8 cellular contexts compared by ENCODE assay signal in genomic region chr12:116508145-116509121, GRCh38. TPM values are rescaled to one million over a fixed set of nuclear protein-coding genes. Genes with fewer than 3 reads are reported as not detected.
DNase-seq lines count a peak whose midpoint lies in the region; ATAC-seq and TF ChIP-seq lines count a peak whose summit lies in the region.

No MANE protein-coding gene starts in this region.

- no peaks in the 10 kb centered on the region for H3K79me2 ChIP-seq in mammary epithelial cell (ENCODE audit: insufficient read depth, low read length)

- CTCF ChIA-PET in mammary epithelial cell (lab: Charles Lee; ENCODE audit: low non-redundant PET) = no interaction called here

- no peaks in the 10 kb centered on the region for H3K4me1 ChIP-seq in breast epithelium
- peaks cover 13% of the 10 kb centered on the region for H3K4me1 ChIP-seq in mammary epithelial cell (ENCODE audit: insufficient read depth, low read length)
- peaks cover 0 to 5% of the 10 kb centered on the region in 2 donors for H3K4me1 ChIP-seq in gastrocnemius medialis

- no peaks in the 10 kb centered on the region for H3K4me1 Mint-ChIP-seq in activated T-cell treated with anti-CD3 and anti-CD28 coated beads, Interleukin-2, amount 50 U/mL, for 72 hours (ENCODE audit: low read depth)

- TF ChIP-seq POLR2A in breast epithelium (IDR thresholded peaks at IDR 0.05) (no peak), gastrocnemius medialis (IDR thresholded peaks at IDR 0.05) (no peak)

- intact Hi-C loops in breast epithelium (cut with DNase I; ENCODE audit: low total_unique reads) = loop anchor here (5.0 kb wide), 1 partner anchor 1356 kb away; no protein-coding TSS in a partner anchor
- intact Hi-C loops in mammary epithelial cell (cut with micrococcal nuclease) = no loop called here
- intact Hi-C loops in gastrocnemius medialis (cut with DNase I; ENCODE audit: low total_unique reads) = no loop called here

- H3K36me3 Mint-ChIP-seq in activated T-cell treated with anti-CD3 and anti-CD28 coated beads, Interleukin-2, amount 50 U/mL, for 72 hours (ENCODE audit: insufficient read depth in 2 of 2) = no peaks in the 10 kb centered on the region

- in situ Hi-C loops in mammary epithelial cell (cut with MboI; ENCODE audit: low sequenced_read_pairs in 2 of 2) (no loop called here), gastrocnemius medialis (cut with MboI; ENCODE audit: low sequenced_read_pairs in 4 of 4) (no loop called here)

- H3K27me3 ChIP-seq in breast epithelium = no peaks in the 10 kb centered on the region
- no peaks in the 10 kb centered on the region for H3K27me3 ChIP-seq in mammary epithelial cell (ENCODE audit: insufficient read depth, low read length)
- H3K27me3 ChIP-seq in gastrocnemius medialis = peaks cover 0 to 3% (median 0%) of the 10 kb centered on the region in 3 donors

- no peaks in the 10 kb centered on the region for H3K9me3 Mint-ChIP-seq in activated T-cell treated with anti-CD3 and anti-CD28 coated beads, Interleukin-2, amount 50 U/mL, for 72 hours

- dilution Hi-C loops in mammary epithelial cell (cut with HindIII; ENCODE audit: low sequenced_read_pairs) = no loop called here

- H3K36me3 ChIP-seq in breast epithelium = no peaks in the 10 kb centered on the region
- H3K36me3 ChIP-seq in mammary epithelial cell (ENCODE audit: insufficient read depth, low read length) = no peaks in the 10 kb centered on the region
- no peaks in the 10 kb centered on the region for H3K36me3 ChIP-seq in gastrocnemius medialis

- peak; percentile 83 to 89 for ATAC-seq in activated T-cell treated with anti-CD3 and anti-CD28 coated beads, Interleukin-2, amount 50 U/mL, for 72 hours (replicated peaks in 1 of 2)
- no peak for ATAC-seq in gastrocnemius medialis
- ATAC-seq in HG02571 (IDR thresholded peaks at IDR 0.05; ENCODE audit: unreplicated experiment) = no peak
- no peak for ATAC-seq in GM21723 (IDR thresholded peaks at IDR 0.05; ENCODE audit: unreplicated experiment)

- no peak overlapping the region for H3K9ac ChIP-seq in mammary epithelial cell (ENCODE audit: insufficient read depth, low read length)

- H3K9me3 ChIP-seq in breast epithelium (no peaks in the 10 kb centered on the region), mammary epithelial cell (replicated peaks; ENCODE audit: insufficient read depth, low read length) (no peaks in the 10 kb centered on the region), gastrocnemius medialis (no peaks in the 10 kb centered on the region)

- H3K27ac ChIP-seq in breast epithelium (peak overlapping the region; percentile 45 to 81), mammary epithelial cell (ENCODE audit: insufficient read depth, low read depth, low read length) (no peak overlapping the region), gastrocnemius medialis (peak overlapping the region; percentile 10 to 56 (median 30))

- DNase-seq in breast epithelium (ENCODE audit: low spot score in 2 of 2) (no peak), mammary epithelial cell (no peak), hepatic stellate cell (ENCODE audit: low spot score) (peak; percentile 24), gastrocnemius medialis (no peak), NCI-H1930 (lab: John Stamatoyannopoulos, UW) (no peak)
- DNase-seq in activated T-cell treated with anti-CD3 and anti-CD28 coated beads, Interleukin-2, amount 50 U/mL, for 72 hours = peak; percentile 15 to 51

- H3K4me3 Mint-ChIP-seq in activated T-cell treated with anti-CD3 and anti-CD28 coated beads, Interleukin-2, amount 50 U/mL, for 72 hours = peak overlapping the region; percentile 71 to 75

- peak overlapping the region; percentile 45 to 75 (median 46) for H3K4me3 ChIP-seq in breast epithelium
- no peak overlapping the region for H3K4me3 ChIP-seq in mammary epithelial cell (replicated peaks in 1 of 3; ENCODE audit: insufficient read depth in 1 of 3, low read depth in 2 of 3, low read length in 3 of 3)
- H3K4me3 ChIP-seq in gastrocnemius medialis = peak overlapping the region; percentile 43 to 53 (median 47)

- H3K27me3 Mint-ChIP-seq in activated T-cell treated with anti-CD3 and anti-CD28 coated beads, Interleukin-2, amount 50 U/mL, for 72 hours (ENCODE audit: low read depth) = no peaks in the 10 kb centered on the region

- H4K20me1 ChIP-seq in mammary epithelial cell (ENCODE audit: insufficient read depth, low read length) = no peaks in the 10 kb centered on the region

- no TSS peak for BruUV-seq in mammary epithelial cell (replicated peaks; lab: Mats Ljungman, UMichigan)

- TF ChIP-seq CTCF in breast epithelium (IDR thresholded peaks at IDR 0.05) (no peak), mammary epithelial cell (conservative IDR thresholded peaks at IDR 0.05 in 1 of 2, IDR thresholded peaks at IDR 0.05 in 1 of 2; ENCODE audit: extremely low read depth in 1 of 2, insufficient read depth in 1 of 2, low read depth in 1 of 2, low read length in 2 of 2) (no peak), gastrocnemius medialis (IDR thresholded peaks at IDR 0.05 in 4 of 5, conservative IDR thresholded peaks at IDR 0.05 in 1 of 5) (no peak)

- WGBS in mammary epithelial cell (ENCODE audit: low coverage, missing lambda C conversion rate) = 97% methylated on average over 23 of the region's 60 CpGs

- no peak overlapping the region for H3K27ac Mint-ChIP-seq in activated T-cell treated with anti-CD3 and anti-CD28 coated beads, Interleukin-2, amount 50 U/mL, for 72 hours

- H3K4me2 ChIP-seq in mammary epithelial cell (ENCODE audit: insufficient read depth, low read depth, low read length) = no peak overlapping the region

- no peak overlapping the region for H2AFZ ChIP-seq in mammary epithelial cell (ENCODE audit: low read depth, low read length)

RNA-seq across cellular contexts. Expression of gene MAP1LC3B2, which starts 50.7 kb away (rescaled TPM):
- total RNA-seq in breast epithelium (1 to 10 TPM in 2 of 3 donors, under 1 TPM in 1; 0.98 to 8.5 (median 1.1) TPM), mammary epithelial cell (1 to 10 TPM; 1.5 to 2.9 TPM), gastrocnemius medialis (1 to 10 TPM in 3 of 4 donors, under 1 TPM in 1; 0.68 to 2.5 (median 1.4) TPM)
- polyA plus RNA-seq in mammary epithelial cell = 1.2 TPM
- 5.3 TPM for polyA minus RNA-seq in mammary epithelial cell
- total RNA-seq in activated T-cell treated with anti-CD3 and anti-CD28 coated beads, Interleukin-2, amount 50 U/mL, for 72 hours = 1 to 10 TPM; 2.0 to 2.1 TPM

Comparison
In these comparisons a context has a peak if more than half of its experiments do, and no peak if none do; other contexts are left out.
1. H3K4me3 ChIP-seq: peak in breast epithelium (3 of 3) and gastrocnemius medialis (4 of 4); none in mammary epithelial cell (0 of 3).
2. DNase-seq: peak in activated T-cell treated with anti-CD3 and anti-CD28 coated beads, Interleukin-2, amount 50 U/mL, for 72 hours (2 of 2) and hepatic stellate cell (single experiment); none in breast epithelium (0 of 2), mammary epithelial cell (single experiment), gastrocnemius medialis (0 of 2) and NCI-H1930 (0 of 2).
3. ATAC-seq: peak in activated T-cell treated with anti-CD3 and anti-CD28 coated beads, Interleukin-2, amount 50 U/mL, for 72 hours (2 of 2); none in gastrocnemius medialis (0 of 2), HG02571 (single experiment) and GM21723 (single experiment).